8 cellular contexts compared by ENCODE assay signal in the genomic region with DNA sequence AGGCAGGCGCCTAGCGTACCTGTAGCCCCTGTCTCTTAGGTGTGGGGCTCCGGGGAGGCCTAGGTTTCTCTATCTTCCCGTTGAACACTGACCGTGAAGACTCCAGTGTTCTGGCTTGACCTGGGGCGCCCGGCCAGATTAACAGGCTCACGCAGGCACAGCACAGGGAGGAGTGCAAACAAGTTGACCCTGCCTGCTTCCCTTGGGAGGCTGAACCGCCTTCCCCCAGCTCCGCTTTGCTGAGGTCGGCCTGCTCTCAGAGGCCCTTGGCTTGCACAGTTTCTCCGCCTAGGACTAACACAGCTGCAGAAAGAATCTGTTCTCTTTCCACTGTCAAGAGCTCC. TPM values are rescaled to one million over a fixed set of nuclear protein-coding genes. Genes with fewer than 3 reads are reported as not detected.
DNase-seq lines count a peak whose midpoint lies in the region; ATAC-seq and TF ChIP-seq lines count a peak whose summit lies in the region.

No MANE protein-coding gene starts in this region.

- 1% methylated on average over 12 of the region's 12 CpGs for WGBS in aorta, 2 donors

- CTCF ChIA-PET in HEK293T (lab: Yijun Ruan, JAX): interaction anchor here (1.2 kb wide), 2 partner anchors 9 to 21 kb away, joined by 3 to 9 read pairs; a partner anchor contains a TSS

- peak; percentile 77 for ATAC-seq in aorta (ENCODE audit: low FRiP score)

- peaks cover 6% of the 10 kb centered on the region for H3K4me1 ChIP-seq in mucosa of stomach (ENCODE audit: control insufficient read depth, insufficient read depth, low read length)
- H3K4me1 ChIP-seq in aorta (ENCODE audit: control insufficient read depth in 1 of 2, insufficient read depth in 2 of 2, low read length in 2 of 2): no peaks in the 10 kb centered on the region

- H3K27me3 ChIP-seq in mucosa of stomach (ENCODE audit: control insufficient read depth, insufficient read depth, low read length): no peaks in the 10 kb centered on the region
- no peaks in the 10 kb centered on the region for H3K27me3 ChIP-seq in aorta (ENCODE audit: control insufficient read depth in 1 of 2, insufficient read depth in 2 of 2, low read length in 1 of 2)

- peak overlapping the region in 1 of 2 donors; percentile 34 for H3K27ac ChIP-seq in aorta (ENCODE audit: low read depth in 1 of 2, low read length in 2 of 2)

- H3K9me3 ChIP-seq in mucosa of stomach (ENCODE audit: control insufficient read depth, low read length) (no peaks in the 10 kb centered on the region), aorta (ENCODE audit: control insufficient read depth, low read length) (no peaks in the 10 kb centered on the region)

- peak overlapping the region; percentile 61 for H3K9ac ChIP-seq in mucosa of stomach (ENCODE audit: low read length)

- H3K4me3 ChIP-seq in mucosa of stomach (ENCODE audit: low read length) (peak overlapping the region; percentile 71), aorta (ENCODE audit: low read length in 2 of 2) (peak overlapping the region; percentile 52 to 83)

- intact Hi-C loops in aorta (cut with DNase I): no loop called here

- H3K36me3 ChIP-seq in mucosa of stomach (ENCODE audit: control insufficient read depth, insufficient read depth, low read length) (no peaks in the 10 kb centered on the region), aorta (ENCODE audit: control insufficient read depth in 1 of 2, insufficient read depth in 2 of 2, low read length in 1 of 2) (no peaks in the 10 kb centered on the region)

- POLR2A ChIA-PET in HEK293T (lab: Yijun Ruan, JAX): interaction anchor here (0.7 to 2.7 kb wide), 16 partner anchors 9 to 890 kb away, joined by 3 to 47 read pairs (median 6); a partner anchor contains a TSS

- no peak for TF ChIP-seq POLR2A in erythroblast (IDR thresholded peaks at IDR 0.05; ENCODE audit: low read length)

- peak; percentile 48 for DNase-seq in DMS79 (lab: John Stamatoyannopoulos, UW)
- DNase-seq in HEK293T (ENCODE audit: extremely low spot score): peak; percentile 22
- peak; percentile 50 for DNase-seq in SK-N-DZ (ENCODE audit: low spot score)
- peak; percentile 44 to 48 for DNase-seq in erythroblast (lab: John Stamatoyannopoulos, UW)
- DNase-seq in aorta: peak; percentile 76 to 84
- no peak for DNase-seq in amniotic stem cell (lab: John Stamatoyannopoulos, UW)
- no peak for DNase-seq in midbrain (lab: John Stamatoyannopoulos, UW)

TF ChIP-seq in HEK293T, 16 proteins besides CTCF, POLR2A, EP300 and RAD21:
- TF ChIP-seq, protein P1, sequence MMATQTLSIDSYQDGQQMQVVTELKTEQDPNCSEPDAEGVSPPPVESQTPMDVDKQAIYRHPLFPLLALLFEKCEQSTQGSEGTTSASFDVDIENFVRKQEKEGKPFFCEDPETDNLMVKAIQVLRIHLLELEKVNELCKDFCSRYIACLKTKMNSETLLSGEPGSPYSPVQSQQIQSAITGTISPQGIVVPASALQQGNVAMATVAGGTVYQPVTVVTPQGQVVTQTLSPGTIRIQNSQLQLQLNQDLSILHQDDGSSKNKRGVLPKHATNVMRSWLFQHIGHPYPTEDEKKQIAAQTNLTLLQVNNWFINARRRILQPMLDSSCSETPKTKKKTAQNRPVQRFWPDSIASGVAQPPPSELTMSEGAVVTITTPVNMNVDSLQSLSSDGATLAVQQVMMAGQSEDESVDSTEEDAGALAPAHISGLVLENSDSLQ (IDR thresholded peaks at IDR 0.05): no peak
- TF ChIP-seq L3MBTL2 (conservative IDR thresholded peaks at IDR 0.05) (no peak), FOXA1 (IDR thresholded peaks at IDR 0.05) (no peak), SUZ12 (IDR thresholded peaks at IDR 0.05) (no peak), CTBP1 (IDR thresholded peaks at IDR 0.05; ENCODE audit: borderline replicate concordance) (no peak), FOXK2 (IDR thresholded peaks at IDR 0.05) (no peak), ARNT (IDR thresholded peaks at IDR 0.05) (no peak), HDGF (IDR thresholded peaks at IDR 0.05; ENCODE audit: borderline replicate concordance) (no peak)

RNA-seq across cellular contexts. Expression of a gene that starts 0.6 kb away (rescaled TPM):
- 14.9 and 15.6 TPM in 2 replicates for polyA plus RNA-seq in SK-N-DZ (2014; cell fraction: cytosol; rRNA removed)
- 3.1 and 3.2 TPM in 2 replicates for polyA plus RNA-seq in SK-N-DZ (2014; cell fraction: nucleus; rRNA removed)
- 10 to 100 TPM; 49.5 to 85.1 TPM for total RNA-seq in aorta
- 10 to 100 TPM; 19.0 to 40.1 TPM for polyA plus RNA-seq in aorta

RNA-seq across cellular contexts. Expression of a gene that starts 10.1 kb away (rescaled TPM):
- 151 and 182 TPM in 2 replicates for polyA plus RNA-seq in SK-N-DZ (2014; cell fraction: cytosol; rRNA removed)
- polyA plus RNA-seq in SK-N-DZ (2014; cell fraction: nucleus; rRNA removed): 826 and 1,023 TPM in 2 replicates
- 100 to 1,000 TPM in 1 of 2 donors, 10 to 100 TPM in 1; 87.6 to 150 TPM for total RNA-seq in aorta
- polyA plus RNA-seq in aorta: 10 to 100 TPM; 27.8 to 79.3 TPM

RNA-seq across cellular contexts. Expression of a gene that starts 35.0 kb away (rescaled TPM):
- 359 and 611 TPM in 2 replicates for polyA plus RNA-seq in SK-N-DZ (2014; cell fraction: cytosol; rRNA removed)
- 273 and 476 TPM in 2 replicates for polyA plus RNA-seq in SK-N-DZ (2014; cell fraction: nucleus; rRNA removed)
- total RNA-seq in aorta: 100 to 1,000 TPM in 1 of 2 donors, 10 to 100 TPM in 1; 68.1 to 112 TPM
- 100 to 1,000 TPM; 112 to 226 TPM for polyA plus RNA-seq in aorta

RNA-seq across cellular contexts. Expression of a gene that starts 43.4 kb away (rescaled TPM):
- 58.6 and 71.3 TPM in 2 replicates for polyA plus RNA-seq in SK-N-DZ (2014; cell fraction: cytosol; rRNA removed)
- polyA plus RNA-seq in SK-N-DZ (2014; cell fraction: nucleus; rRNA removed): 45.2 and 51.3 TPM in 2 replicates
- total RNA-seq in aorta: 10 to 100 TPM; 15.7 to 19.8 TPM
- polyA plus RNA-seq in aorta: 10 to 100 TPM; 28.0 to 31.2 TPM

Comparison
In these comparisons a context has a peak if more than half of its experiments do, and no peak if none do; other contexts are left out.
1. DNase-seq: peak in DMS79 (single experiment), HEK293T (single experiment), SK-N-DZ (single experiment), erythroblast (2 of 2) and aorta (2 of 2); none in amniotic stem cell (single experiment) and midbrain (single experiment).